8 cellular contexts compared by ENCODE assay signal in genomic region chr17:81833160-81833920, GRCh38. TPM values are rescaled to one million over a fixed set of nuclear protein-coding genes. Genes with fewer than 3 reads are reported as not detected.
DNase-seq lines count a peak whose midpoint lies in the region; ATAC-seq and TF ChIP-seq lines count a peak whose summit lies in the region.

A gene with protein sequence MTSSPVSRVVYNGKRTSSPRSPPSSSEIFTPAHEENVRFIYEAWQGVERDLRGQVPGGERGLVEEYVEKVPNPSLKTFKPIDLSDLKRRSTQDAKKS (minus strand): TSS chr17:81833291. CDS start chr17:81824506, 8,785 bp downstream.

- intact Hi-C loops in T-helper 1 cell treated with Interleukin-12 subunit alpha and Interleukin-12 subunit beta and Interleukin-4 antibody, amounts not matched to agents 30 ng/mL and 1 ng/mL, for 36 hours (cut with micrococcal nuclease): loop anchor here (1.0 to 5.0 kb wide), 4 partner anchors 27 to 95 kb away; partner anchors contain the start of genes ARHGDIA, P4HB and PCYT2
- intact Hi-C loops in left cardiac atrium (cut with DNase I): no loop called here
- intact Hi-C loops in posterior vena cava (cut with DNase I): no loop called here

- H3K27me3 ChIP-seq in upper lobe of left lung: no peaks in the 10 kb centered on the region

- DNase-seq in GM12865 (ENCODE audit: low read depth): peak; percentile 97
- DNase-seq in NCI-H1694 (lab: John Stamatoyannopoulos, UW): peak; percentile 71
- peak; percentile 84 for DNase-seq in amniotic epithelial cell (ENCODE audit: low read depth)
- DNase-seq in left cardiac atrium: peak; percentile 97
- DNase-seq in posterior vena cava (ENCODE audit: low spot score): peak; percentile 99
- DNase-seq in upper lobe of left lung: peak; percentile 96 to 100

- peak within 1 kb of the TSS; percentile 91 to 96 (median 92) for H3K27ac ChIP-seq in upper lobe of left lung

- H3K4me1 ChIP-seq in upper lobe of left lung: peaks cover 21 to 50% (median 31%) of the 10 kb centered on the region in 4 donors

- 4 to 10% methylated on average over 9 to 50 of the region's 76 CpGs for WGBS in upper lobe of left lung, 2 donors

- peak within 1 kb of the TSS; percentile 92 for H3K4me3 ChIP-seq in GM12865 (ENCODE audit: low read depth, low read length)
- peak within 1 kb of the TSS; percentile 86 to 97 (median 92) for H3K4me3 ChIP-seq in upper lobe of left lung

- peak in 1 of 4 donors; percentile 66 for TF ChIP-seq EP300 in upper lobe of left lung (IDR thresholded peaks at IDR 0.05)

- ATAC-seq in HG02840 (IDR thresholded peaks at IDR 0.05; ENCODE audit: low FRiP score, unreplicated experiment) (peak; percentile 69), left cardiac atrium (peak; percentile 90 to 95), upper lobe of left lung (ENCODE audit: low FRiP score in 2 of 2) (peak; percentile 84 to 94)

- no peak for TF ChIP-seq CTCF in GM12865 (IDR thresholded peaks at IDR 0.05; ENCODE audit: insufficient read depth, low read depth, low read length, missing control alignments)
- peak in 1 of 6 experiments; percentile 18 for TF ChIP-seq CTCF in upper lobe of left lung (IDR thresholded peaks at IDR 0.05)

- no peaks in the 10 kb centered on the region for H3K9me3 ChIP-seq in upper lobe of left lung

- TF ChIP-seq POLR2A in upper lobe of left lung (IDR thresholded peaks at IDR 0.05): peak in 3 of 4 donors; percentile 15 to 96 (median 87)

- no peaks in the 10 kb centered on the region for H3K36me3 ChIP-seq in upper lobe of left lung

RNA-seq across cellular contexts. Expression of the gene that starts here (rescaled TPM):
- total RNA-seq in T-helper 1 cell treated with Interleukin-12 subunit alpha and Interleukin-12 subunit beta and Interleukin-4 antibody, amounts not matched to agents 30 ng/mL and 1 ng/mL, for 36 hours: 53.5 and 56.8 TPM in 2 replicates
- 10 to 100 TPM; 83.9 to 98.0 TPM for total RNA-seq in left cardiac atrium
- total RNA-seq in posterior vena cava: 100 to 1,000 TPM in 1 of 2 donors, 10 to 100 TPM in 1; 97.6 to 101 TPM
- total RNA-seq in upper lobe of left lung: 100 to 1,000 TPM in 1 of 6 donors, 10 to 100 TPM in 5; 30.1 to 106 (median 70.1) TPM

Comparison
In these comparisons a context has a peak if more than half of its experiments do, and no peak if none do; other contexts are left out.
1. Peak in every context shown above with its lines: DNase-seq, ATAC-seq, H3K4me3 ChIP-seq and H3K27ac ChIP-seq.